Comparison of ENCODE assay signal across 1 cellular context in the genomic region with DNA sequence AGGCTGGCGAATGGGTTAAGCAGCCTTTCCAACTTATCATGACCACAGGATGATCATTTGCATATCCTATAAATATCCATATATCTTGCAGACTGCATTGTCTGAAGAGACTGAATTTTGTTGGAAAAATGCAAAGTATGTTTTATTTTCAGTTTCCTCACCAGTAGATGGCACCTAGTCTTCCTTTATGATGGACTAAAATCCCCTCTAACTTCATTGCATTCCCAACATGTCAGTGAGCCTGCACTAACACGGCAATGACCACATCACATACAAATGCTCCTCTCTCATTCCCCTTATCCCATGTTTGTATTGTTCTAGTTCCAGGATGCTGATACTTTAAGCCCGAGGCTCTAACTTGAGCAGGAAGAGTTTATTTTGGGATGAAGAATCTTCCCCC.
TF ChIP-seq lines count a peak whose summit lies in the region.

No MANE protein-coding gene starts in this region.

TF ChIP-seq in HepG2, 621 proteins besides CTCF, POLR2A, EP300 and RAD21 (continued from another document):
- TF ChIP-seq ZBTB10 (CRISPR knock-in tag; IDR thresholded peaks at IDR 0.05; ENCODE audit: borderline replicate concordance) (no peak), SSRP1 (CRISPR knock-in tag; IDR thresholded peaks at IDR 0.05) (no peak)
